In the genomic region with DNA sequence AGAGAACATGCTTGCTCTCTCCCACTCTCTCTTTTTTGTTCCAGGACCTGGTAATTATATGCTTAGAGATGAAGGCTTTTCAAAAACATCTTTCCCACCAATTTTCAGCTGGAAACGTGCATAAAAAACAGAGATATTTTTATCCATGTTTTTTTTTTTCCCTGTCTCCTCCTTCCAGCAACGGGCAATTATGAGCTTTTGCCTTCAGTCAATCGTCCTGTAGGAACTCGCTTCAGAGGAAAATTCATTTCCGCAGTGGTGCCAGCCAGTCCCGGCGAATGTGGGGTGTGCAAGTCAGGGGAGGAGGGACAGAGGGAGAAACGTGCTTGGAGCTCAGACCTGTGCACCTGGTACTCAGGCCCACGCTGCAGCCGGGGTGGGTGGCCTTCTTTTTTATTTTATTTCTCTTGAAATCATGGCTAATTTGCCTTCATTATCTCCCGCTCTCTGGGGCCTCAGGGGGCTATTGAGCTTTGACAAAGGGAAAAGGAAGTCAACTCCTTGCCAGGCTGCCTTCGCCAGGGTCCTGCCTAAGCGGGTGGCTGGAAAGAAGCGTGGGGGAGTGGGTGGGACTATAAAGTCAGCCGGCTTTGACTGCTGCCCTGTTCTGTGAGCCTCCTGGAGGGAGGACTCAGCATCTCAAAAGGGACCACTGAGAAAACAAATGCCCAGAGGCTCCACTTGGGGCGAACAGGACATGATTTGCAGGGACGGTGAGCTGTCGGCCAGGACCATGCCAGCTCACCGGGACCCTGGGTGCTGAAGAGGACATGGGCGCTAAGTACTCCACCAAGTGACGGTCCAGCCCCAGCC, we compare ENCODE assay signal across 19 cellular contexts. TPM values are rescaled to one million over a fixed set of nuclear protein-coding genes. Genes with fewer than 3 reads are reported as not detected.
DNase-seq lines count a peak whose midpoint lies in the region; ATAC-seq, FAIRE-seq and TF ChIP-seq lines count a peak whose summit lies in the region.
"Had no signal": no experiment of that assay in that cellular context is flagged by ENCODE, and none has a peak within 500 bp of the region (broad histone marks: within the 10 kb centered on the region; RNA-seq: fewer than 3 reads in every experiment).

No MANE protein-coding gene starts in this region.

- TF ChIP-seq CTCF in heart left ventricle (IDR thresholded peaks at IDR 0.05) (no peak), chondrocyte (IDR thresholded peaks at IDR 0.05) (no peak), kidney (IDR thresholded peaks at IDR 0.05; ENCODE audit: borderline replicate concordance, extremely low read depth, insufficient read depth) (no peak)

- intact Hi-C loops in heart left ventricle (cut with DNase I) (no loop called here), Right ventricle myocardium inferior (cut with DNase I) (no loop called here), kidney (cut with DNase I) (no loop called here)

- no peak for TF ChIP-seq POLR2A in heart left ventricle (IDR thresholded peaks at IDR 0.05)

- H3K4me1 Mint-ChIP-seq in chondrocyte (ENCODE audit: low read depth): no peaks in the 10 kb centered on the region
- H3K4me1 Mint-ChIP-seq: activated CD4-positive, alpha-beta T cell treated with anti-CD3 and anti-CD28 coated beads, Interleukin-2, amount 10 ng/mL, durations not matched to agents 24 days and 14 days; stimulated activated naive B cell treated with anti-CD40 and anti-IgM and Interleukin-4, amounts not matched to agents 10 μg/mL and 1 μg/mL and 100 μg/mL, for 72 hours had no signal

- peak overlapping the region in 10 of 12 donors; percentile 9 to 95 (median 57) for H3K27ac ChIP-seq in heart left ventricle
- no peak overlapping the region for H3K27ac ChIP-seq in kidney (ENCODE audit: low read depth in 2 of 2, low read length in 2 of 2)
- H3K27ac ChIP-seq: esophagus muscularis mucosa, uterus had no signal

- no peak overlapping the region for H3K27ac Mint-ChIP-seq in chondrocyte (ENCODE audit: unreplicated experiment)
- H3K27ac Mint-ChIP-seq: activated CD4-positive, alpha-beta T cell treated with anti-CD3 and anti-CD28 coated beads, Interleukin-2, amount 10 ng/mL, durations not matched to agents 24 days and 14 days; CD8-positive, alpha-beta T cell; stimulated activated naive B cell treated with anti-CD40 and anti-IgM and Interleukin-4, amounts not matched to agents 10 μg/mL and 1 μg/mL and 100 μg/mL, for 72 hours had no signal

- H3K4me3 Mint-ChIP-seq in chondrocyte (ENCODE audit: unreplicated experiment): no peak overlapping the region
- H3K4me3 Mint-ChIP-seq: activated CD4-positive, alpha-beta T cell treated with anti-CD3 and anti-CD28 coated beads, Interleukin-2, amount 10 ng/mL, durations not matched to agents 24 days and 14 days; activated T-cell treated with anti-CD3 and anti-CD28 coated beads, Interleukin-2, amount 50 U/mL, for 4 hours; CD8-positive, alpha-beta T cell; stimulated activated naive B cell treated with anti-CD40 and anti-IgM and Interleukin-4, amounts not matched to agents 10 μg/mL and 1 μg/mL and 100 μg/mL, for 72 hours had no signal

- H3K9ac ChIP-seq in kidney (ENCODE audit: low read length in 2 of 2): no peak overlapping the region

- H3K4me3 ChIP-seq in heart left ventricle (peak overlapping the region in 2 of 12 donors; percentile 4 to 13), kidney (ENCODE audit: low read length in 2 of 2) (no peak overlapping the region)
- H3K4me3 ChIP-seq: esophagus muscularis mucosa, uterus had no signal

- H3K36me3 ChIP-seq in heart left ventricle: peaks cover 0 to 8% (median 0%) of the 10 kb centered on the region in 9 donors
- H3K36me3 ChIP-seq in kidney (ENCODE audit: control insufficient read depth in 1 of 2, insufficient read depth in 2 of 2, low read length in 2 of 2): no peaks in the 10 kb centered on the region
- H3K36me3 ChIP-seq: esophagus muscularis mucosa, uterus had no signal

- no peak for FAIRE-seq in kidney (lab: Jason Lieb, UNC)
- FAIRE-seq: colon, G401.6 had no signal

- ATAC-seq in heart left ventricle (no peak), Right ventricle myocardium inferior (no peak), GM21390 (IDR thresholded peaks at IDR 0.05; ENCODE audit: unreplicated experiment) (no peak)
- ATAC-seq: activated T-cell treated with anti-CD3 and anti-CD28 coated beads, Interleukin-2, amount 50 U/mL, for 4 hours; CD8-positive, alpha-beta T cell; stimulated activated naive B cell treated with anti-CD40 and anti-IgM and Interleukin-4, amounts not matched to agents 10 μg/mL and 1 μg/mL and 100 μg/mL, for 72 hours had no signal

- peaks cover 11% of the 10 kb centered on the region for H3K27me3 Mint-ChIP-seq in chondrocyte (ENCODE audit: low read depth)

- H3K4me1 ChIP-seq in heart left ventricle: peaks cover 0 to 78% (median 50%) of the 10 kb centered on the region in 12 donors
- no peaks in the 10 kb centered on the region for H3K4me1 ChIP-seq in kidney (ENCODE audit: control insufficient read depth in 1 of 2, insufficient read depth in 1 of 2, low read depth in 1 of 2, low read length in 2 of 2)
- H3K4me1 ChIP-seq: uterus had no signal

- DNase-seq in heart left ventricle: peak in 3 of 5 donors; percentile 7 to 27 (median 21)
- DNase-seq in Right ventricle myocardium inferior (ENCODE audit: missing footprints): no peak
- DNase-seq in chondrocyte (ENCODE audit: low spot score): peak; percentile 60
- DNase-seq in kidney: peak; percentile 51
- no peak for DNase-seq in DMS153 treated with DMSO at 0.1 percent for 48 hours (lab: John Stamatoyannopoulos, UW; ENCODE audit: unreplicated experiment)
- DNase-seq in NAMALWA (ENCODE audit: low spot score): no peak
- no peak for DNase-seq in NCI-H446 (lab: John Stamatoyannopoulos, UW)
- DNase-seq: activated CD4-positive, alpha-beta T cell treated with anti-CD3 and anti-CD28 coated beads, Interleukin-2, amount 10 ng/mL, durations not matched to agents 24 days and 14 days; activated T-cell treated with anti-CD3 and anti-CD28 coated beads, Interleukin-2, amount 50 U/mL, for 4 hours; CD8-positive, alpha-beta T cell; IMR-90; MV-4-11; stimulated activated naive B cell treated with anti-CD40 and anti-IgM and Interleukin-4, amounts not matched to agents 10 μg/mL and 1 μg/mL and 100 μg/mL, for 72 hours; T1000; uterus had no signal

- peaks cover 6% of the 10 kb centered on the region for H3K9me3 Mint-ChIP-seq in chondrocyte (ENCODE audit: low read depth)
- H3K9me3 Mint-ChIP-seq: activated CD4-positive, alpha-beta T cell treated with anti-CD3 and anti-CD28 coated beads, Interleukin-2, amount 10 ng/mL, durations not matched to agents 24 days and 14 days; activated T-cell treated with anti-CD3 and anti-CD28 coated beads, Interleukin-2, amount 50 U/mL, for 4 hours; CD8-positive, alpha-beta T cell had no signal

- H3K9me3 ChIP-seq in heart left ventricle (peaks cover 0 to 8% (median 0%) of the 10 kb centered on the region in 12 donors), kidney (ENCODE audit: control insufficient read depth in 1 of 2, low read length in 2 of 2) (peaks cover 0 to 5% of the 10 kb centered on the region in 2 donors)
- H3K9me3 ChIP-seq: esophagus muscularis mucosa, uterus had no signal

- H3K27me3 ChIP-seq in heart left ventricle: peaks cover 0 to 3% (median 0%) of the 10 kb centered on the region in 9 donors
- H3K27me3 ChIP-seq: uterus had no signal

- WGBS in heart left ventricle, 4 donors: 16 to 26% (median 21%) methylated on average over 17 to 21 of the region's 21 CpGs

- H3K36me3 Mint-ChIP-seq in chondrocyte (ENCODE audit: low read depth): peaks cover 4% of the 10 kb centered on the region
- H3K36me3 Mint-ChIP-seq: CD8-positive, alpha-beta T cell; stimulated activated naive B cell treated with anti-CD40 and anti-IgM and Interleukin-4, amounts not matched to agents 10 μg/mL and 1 μg/mL and 100 μg/mL, for 72 hours had no signal

RNA-seq across cellular contexts. Expression of gene GRIP2, which starts 5.6 kb away (rescaled TPM):
- total RNA-seq in heart left ventricle (10 to 100 TPM in 8 of 9 donors, 1 to 10 TPM in 1; 5.8 to 56.7 (median 28.7) TPM), Right ventricle myocardium inferior (39.3 TPM), chondrocyte (0.20 to 0.63 TPM in 2 of 3 replicates, not detected in the other), kidney (3.0 TPM)
- polyA plus RNA-seq in heart left ventricle (10 to 100 TPM in 1 of 2 donors, 1 to 10 TPM in 1; 6.3 to 42.6 TPM), kidney (ENCODE audit: insufficient read depth, low read depth, low replicate concordance) (3.2 TPM)
- total RNA-seq: activated CD4-positive, alpha-beta T cell treated with anti-CD3 and anti-CD28 coated beads, Interleukin-2, amount 10 ng/mL, durations not matched to agents 24 days and 14 days; activated T-cell treated with anti-CD3 and anti-CD28 coated beads, Interleukin-2, amount 50 U/mL, for 4 hours; CD8-positive, alpha-beta T cell; IMR-90 had no signal

Comparison
In these comparisons a context has a peak if more than half of its experiments do, and no peak if none do; other contexts are left out.
1. DNase-seq: peak in heart left ventricle (3 of 5), chondrocyte (single experiment) and kidney (single experiment); none in Right ventricle myocardium inferior (single experiment), DMS153 treated with DMSO at 0.1 percent for 48 hours (single experiment), NAMALWA (single experiment) and NCI-H446 (0 of 2).
2. H3K27ac ChIP-seq: peak in heart left ventricle (10 of 12); none in kidney (0 of 2).